Comparison of ENCODE assay signal across 11 cellular contexts in genomic region chr2:237734905-237735623, GRCh38.
DNase-seq lines count a peak whose midpoint lies in the region; ATAC-seq and TF ChIP-seq lines count a peak whose summit lies in the region.
"Had no signal": no experiment of that assay in that cellular context is flagged by ENCODE, and none has a peak within 500 bp of the region (broad histone marks: within the 10 kb centered on the region; RNA-seq: fewer than 3 reads in every experiment).

No MANE protein-coding gene starts in this region.

- H3K4me1 Mint-ChIP-seq in endothelial cell (ENCODE audit: unreplicated experiment) = peaks cover 58% of the 10 kb centered on the region
- H3K4me1 Mint-ChIP-seq in nephron = peaks cover 51% of the 10 kb centered on the region

- no peaks in the 10 kb centered on the region for H3K9me3 Mint-ChIP-seq in endothelial cell (ENCODE audit: unreplicated experiment)
- no peaks in the 10 kb centered on the region for H3K9me3 Mint-ChIP-seq in nephron
- H3K9me3 Mint-ChIP-seq: neural progenitor cell had no signal

- H3K27ac ChIP-seq in right atrium auricular region (peak overlapping the region; percentile 47 to 49), uterus (peak overlapping the region; percentile 80 to 91)
- H3K27ac ChIP-seq: neural progenitor cell had no signal

- ATAC-seq in GM21381 (IDR thresholded peaks at IDR 0.05; ENCODE audit: unreplicated experiment) = no peak

- H3K4me1 ChIP-seq in right atrium auricular region (peaks cover 0 to 84% of the 10 kb centered on the region in 2 donors), uterus (peaks cover 13 to 19% of the 10 kb centered on the region in 2 donors)

- peak overlapping the region; percentile 34 for H3K27ac Mint-ChIP-seq in endothelial cell (ENCODE audit: unreplicated experiment)
- H3K27ac Mint-ChIP-seq in nephron = peak overlapping the region in 2 of 3 experiments; percentile 12 to 36
- H3K27ac Mint-ChIP-seq: neural progenitor cell had no signal

- intact Hi-C loops in cardiac septum (cut with DNase I) (no loop called here), uterus (cut with DNase I; ENCODE audit: low total_unique reads) (no loop called here)

- TF ChIP-seq POLR2A in uterus (IDR thresholded peaks at IDR 0.05) = no peak

- H3K27me3 ChIP-seq in right atrium auricular region (no peaks in the 10 kb centered on the region), uterus (no peaks in the 10 kb centered on the region)
- H3K27me3 ChIP-seq: neural progenitor cell had no signal

- no peak overlapping the region for H3K4me3 ChIP-seq in right atrium auricular region
- no peak overlapping the region for H3K4me3 ChIP-seq in uterus
- H3K4me3 ChIP-seq: neural progenitor cell had no signal

- H3K36me3 ChIP-seq in right atrium auricular region (peaks cover 10% of the 10 kb centered on the region), uterus (no peaks in the 10 kb centered on the region)
- H3K36me3 ChIP-seq: neural progenitor cell had no signal

- DNase-seq in right atrium auricular region (ENCODE audit: low spot score) (no peak), cardiac septum (ENCODE audit: low spot score) (no peak), endothelial cell (ENCODE audit: low spot score) (no peak), uterus (no peak), D341Med (ENCODE audit: low spot score) (no peak)
- no peak for DNase-seq in stimulated activated CD4-positive, alpha-beta T cell treated with anti-CD3 and anti-CD28 coated beads, Interleukin-1b, Interleukin-23, amount 100 ng/mL, for 48 hours
- DNase-seq: MV-4-11, T-helper 2 cell had no signal

- H3K27me3 Mint-ChIP-seq in endothelial cell (ENCODE audit: unreplicated experiment) (peaks cover 5% of the 10 kb centered on the region), nephron (ENCODE audit: low read depth) (no peaks in the 10 kb centered on the region)

- H3K4me3 Mint-ChIP-seq in endothelial cell (ENCODE audit: unreplicated experiment) = no peak overlapping the region
- no peak overlapping the region for H3K4me3 Mint-ChIP-seq in nephron
- H3K4me3 Mint-ChIP-seq: neural progenitor cell had no signal

- H3K9me3 ChIP-seq in right atrium auricular region (no peaks in the 10 kb centered on the region), uterus (no peaks in the 10 kb centered on the region)

- peaks cover 18% of the 10 kb centered on the region for H3K36me3 Mint-ChIP-seq in endothelial cell (ENCODE audit: low read depth, unreplicated experiment)
- H3K36me3 Mint-ChIP-seq in nephron (ENCODE audit: low read depth) = peaks cover 6% of the 10 kb centered on the region

- TF ChIP-seq CTCF in right atrium auricular region (IDR thresholded peaks at IDR 0.05) = no peak
- no peak for TF ChIP-seq CTCF in endothelial cell (IDR thresholded peaks at IDR 0.05; ENCODE audit: unreplicated experiment)
- no peak for TF ChIP-seq CTCF in nephron (IDR thresholded peaks at IDR 0.05; ENCODE audit: unreplicated experiment in 3 of 3)
- no peak for TF ChIP-seq CTCF in uterus (IDR thresholded peaks at IDR 0.05)
